In genomic region chr1:196590959-196591358, GRCh38 we compare ENCODE assay signal across 22 cellular contexts. TPM values are rescaled to one million over a fixed set of nuclear protein-coding genes. Genes with fewer than 3 reads are reported as not detected.
"Had no signal": no experiment of that assay in that cellular context is flagged by ENCODE, and none has a peak within 500 bp of the region (broad histone marks: within the 10 kb centered on the region; RNA-seq: fewer than 3 reads in every experiment).

No MANE protein-coding gene starts in this region.

- H3K9me3 Mint-ChIP-seq: memory B cell; neural progenitor cell; stimulated activated effector memory CD8-positive, alpha-beta T cell treated with anti-CD3 and anti-CD28 coated beads, Interleukin-12 subunit alpha, Interleukin-12 subunit beta, amount 100 ng/mL, for 72 hours; type B pancreatic cell had no signal

- H3K4me1 ChIP-seq: esophagus squamous epithelium, psoas muscle, sigmoid colon, stomach, tibial artery had no signal

- H3K36me3 ChIP-seq: esophagus squamous epithelium, sigmoid colon, stomach, tibial artery had no signal

- H3K27me3 ChIP-seq: esophagus squamous epithelium, neural progenitor cell, sigmoid colon, stomach, tibial artery had no signal

- H3K4me1 Mint-ChIP-seq: memory B cell; neural progenitor cell; stimulated activated effector memory CD8-positive, alpha-beta T cell treated with anti-CD3 and anti-CD28 coated beads, Interleukin-12 subunit alpha, Interleukin-12 subunit beta, amount 100 ng/mL, for 72 hours had no signal

- DNase-seq: dermis blood vessel endothelial cell; effector memory CD4-positive, alpha-beta T cell; erythroblast; esophagus squamous epithelium; head of caudate nucleus; kidney; nucleus accumbens; psoas muscle; right cardiac atrium; sigmoid colon; stimulated activated CD4-positive, alpha-beta T cell treated with anti-CD3 and anti-CD28 coated beads, Interleukin-2, amount 100 ng/mL, for 24 hours; stimulated activated CD4-positive, alpha-beta T cell treated with anti-CD3 and anti-CD28 coated beads, Interleukin-4, amount 100 ng/mL, for 24 hours; stimulated activated naive CD4-positive, alpha-beta T cell treated with Interleukin-2 at 50 U/mL for 16 hours; stomach; tibial artery had no signal

- H3K36me3 Mint-ChIP-seq: memory B cell; natural killer cell treated with Interleukin-12 subunit alpha and Interleukin-12 subunit beta and Interleukin-15 and Interleukin-18, amount 100 ng/mL, for 72 hours; stimulated activated effector memory CD8-positive, alpha-beta T cell treated with anti-CD3 and anti-CD28 coated beads, Interleukin-12 subunit alpha, Interleukin-12 subunit beta, amount 100 ng/mL, for 72 hours; type B pancreatic cell had no signal

- H3K27ac Mint-ChIP-seq: memory B cell; natural killer cell treated with Interleukin-12 subunit alpha and Interleukin-12 subunit beta and Interleukin-15 and Interleukin-18, amount 100 ng/mL, for 72 hours; neural progenitor cell; stimulated activated effector memory CD8-positive, alpha-beta T cell treated with anti-CD3 and anti-CD28 coated beads, Interleukin-12 subunit alpha, Interleukin-12 subunit beta, amount 100 ng/mL, for 72 hours; type B pancreatic cell had no signal

- H3K4me3 ChIP-seq: coronary artery, esophagus squamous epithelium, lung, neural progenitor cell, psoas muscle, sigmoid colon, stomach, tibial artery had no signal

- H3K9me3 ChIP-seq: esophagus squamous epithelium, psoas muscle, sigmoid colon, stomach, tibial artery had no signal

- H3K27ac ChIP-seq: coronary artery, esophagus squamous epithelium, psoas muscle, sigmoid colon, stomach, tibial artery had no signal

- ATAC-seq: natural killer cell treated with Interleukin-12 subunit alpha and Interleukin-12 subunit beta and Interleukin-15 and Interleukin-18, amount 100 ng/mL, for 72 hours; psoas muscle; right cardiac atrium; stimulated activated effector memory CD8-positive, alpha-beta T cell treated with anti-CD3 and anti-CD28 coated beads, Interleukin-12 subunit alpha, Interleukin-12 subunit beta, amount 100 ng/mL, for 72 hours had no signal

- H3K27me3 Mint-ChIP-seq: memory B cell; natural killer cell treated with Interleukin-12 subunit alpha and Interleukin-12 subunit beta and Interleukin-15 and Interleukin-18, amount 100 ng/mL, for 72 hours; type B pancreatic cell had no signal

- H3K4me3 Mint-ChIP-seq: memory B cell; natural killer cell treated with Interleukin-12 subunit alpha and Interleukin-12 subunit beta and Interleukin-15 and Interleukin-18, amount 100 ng/mL, for 72 hours; neural progenitor cell; stimulated activated effector memory CD8-positive, alpha-beta T cell treated with anti-CD3 and anti-CD28 coated beads, Interleukin-12 subunit alpha, Interleukin-12 subunit beta, amount 100 ng/mL, for 72 hours; type B pancreatic cell had no signal

RNA-seq across cellular contexts. Expression of gene KCNT2, which starts 17.3 kb away (rescaled TPM):
- total RNA-seq: natural killer cell treated with Interleukin-12 subunit alpha and Interleukin-12 subunit beta and Interleukin-15 and Interleukin-18, amount 100 ng/mL, for 72 hours had no signal
